In genomic region chrX:5306654-5307121, GRCh38 we compare ENCODE assay signal across 24 cellular contexts.
DNase-seq lines count a peak whose midpoint lies in the region; ATAC-seq and TF ChIP-seq lines count a peak whose summit lies in the region.
"Had no signal": no experiment of that assay in that cellular context is flagged by ENCODE, and none has a peak within 500 bp of the region (broad histone marks: within the 10 kb centered on the region; RNA-seq: fewer than 3 reads in every experiment).

No MANE protein-coding gene starts in this region.

- CTCF ChIA-PET in activated CD8-positive, alpha-beta T cell treated with anti-CD3 and anti-CD28 coated beads for 36 hours (lab: Charles Lee): no interaction called here
- CTCF ChIA-PET in activated CD8-positive, alpha-beta T cell treated with anti-CD3 and anti-CD28 coated beads, Interleukin-2, amount 10 ng/mL, durations not matched to agents 7 days and 5 days (lab: Charles Lee): no interaction called here

- H4K20me1 ChIP-seq in osteoblast (ENCODE audit: insufficient read depth, low read length): no peaks in the 10 kb centered on the region

- no peak for TF ChIP-seq CTCF in activated CD8-positive, alpha-beta T cell treated with anti-CD3 and anti-CD28 coated beads for 36 hours (IDR thresholded peaks at IDR 0.05)
- no peak for TF ChIP-seq CTCF in osteoblast (IDR thresholded peaks at IDR 0.05; ENCODE audit: extremely low read depth, low read depth, low read length)

- H3K9me3 ChIP-seq in osteoblast (ENCODE audit: low read depth, low read length): no peaks in the 10 kb centered on the region
- no peaks in the 10 kb centered on the region for H3K9me3 ChIP-seq in effector memory CD4-positive, alpha-beta T cell (ENCODE audit: control insufficient read depth, low read length)
- H3K9me3 ChIP-seq: A549, ascending aorta, esophagus squamous epithelium, SJSA1 had no signal

- no peak overlapping the region for H3K27ac Mint-ChIP-seq in activated CD8-positive, alpha-beta T cell treated with anti-CD3 and anti-CD28 coated beads for 36 hours
- H3K27ac Mint-ChIP-seq in activated CD8-positive, alpha-beta T cell treated with anti-CD3 and anti-CD28 coated beads, Interleukin-2, amount 10 ng/mL, durations not matched to agents 7 days and 5 days: no peak overlapping the region
- H3K27ac Mint-ChIP-seq: activated naive CD4-positive, alpha-beta T cell treated with anti-CD3 and anti-CD28 coated beads, Interleukin-2, amount 50 U/mL, for 72 hours; CD4-positive, alpha-beta T cell; naive thymus-derived CD4-positive, alpha-beta T cell; T-helper 2 cell treated with Interferon-gamma antibody and Interleukin-4, amounts not matched to agents 5 μg/mL and 100 μg/mL, for 36 hours had no signal

- H3K27ac ChIP-seq in osteoblast (ENCODE audit: low read depth, low read length): no peak overlapping the region
- H3K27ac ChIP-seq in effector memory CD4-positive, alpha-beta T cell (ENCODE audit: insufficient read depth, low read length, poor library complexity, severe bottlenecking): no peak overlapping the region
- H3K27ac ChIP-seq: A549, ascending aorta, esophagus squamous epithelium, SJSA1 had no signal

- DNase-seq in activated CD8-positive, alpha-beta T cell treated with anti-CD3 and anti-CD28 coated beads for 36 hours: peak; percentile 1
- DNase-seq in activated CD8-positive, alpha-beta T cell treated with anti-CD3 and anti-CD28 coated beads, Interleukin-2, amount 10 ng/mL, durations not matched to agents 7 days and 5 days: no peak
- peak; percentile 92 for DNase-seq in MV-4-11 (lab: John Stamatoyannopoulos, UW)
- peak; percentile 24 for DNase-seq in SKM-1 treated with dmso at 0.1 percent for 144 hours (lab: John Stamatoyannopoulos, UW; ENCODE audit: unreplicated experiment)
- no peak for DNase-seq in activated CD4-positive, alpha-beta T cell treated with anti-CD3 and anti-CD28 coated beads for 48 hours
- DNase-seq in osteoblast (ENCODE audit: insufficient read length, low spot score, missing footprints): no peak
- no peak for DNase-seq in NCI-H524 treated with DMSO at 0.1 percent for 48 hours (lab: John Stamatoyannopoulos, UW)
- no peak for DNase-seq in effector memory CD4-positive, alpha-beta T cell
- DNase-seq: activated T-cell treated with anti-CD3 and anti-CD28 coated beads, Interleukin-2, amount 50 U/mL, for 48 hours; CD4-positive, alpha-beta T cell; esophagus squamous epithelium; KG1; kidney glomerular epithelial cell; naive thymus-derived CD4-positive, alpha-beta T cell; NCI-H1105; NCI-H2081; NCI-H510A treated with DMSO at 0.1 percent for 48 hours; stimulated activated CD8-positive, alpha-beta memory T cell treated with anti-CD3 and anti-CD28 coated beads, Interleukin-4, amount 100 ng/mL, for 48 hours had no signal

- no peak for ATAC-seq in activated CD8-positive, alpha-beta T cell treated with anti-CD3 and anti-CD28 coated beads for 36 hours
- no peak for ATAC-seq in activated CD8-positive, alpha-beta T cell treated with anti-CD3 and anti-CD28 coated beads, Interleukin-2, amount 10 ng/mL, durations not matched to agents 7 days and 5 days
- ATAC-seq: A549; activated CD4-positive, CD25-positive, alpha-beta regulatory T cell treated with anti-CD3 and anti-CD28 coated beads, Interleukin-2, amount 50 U/mL, for 24 hours; activated naive CD4-positive, alpha-beta T cell treated with anti-CD3 and anti-CD28 coated beads, Interleukin-2, amount 50 U/mL, for 72 hours; naive thymus-derived CD4-positive, alpha-beta T cell had no signal

- POLR2A ChIA-PET in activated CD8-positive, alpha-beta T cell treated with anti-CD3 and anti-CD28 coated beads for 36 hours (lab: Charles Lee): no interaction called here
- POLR2A ChIA-PET in activated CD8-positive, alpha-beta T cell treated with anti-CD3 and anti-CD28 coated beads, Interleukin-2, amount 10 ng/mL, durations not matched to agents 7 days and 5 days (lab: Charles Lee): no interaction called here

- H3K4me2 ChIP-seq in osteoblast (ENCODE audit: insufficient read depth, low read length): no peak overlapping the region
- H3K4me2 ChIP-seq: A549 had no signal

- intact Hi-C loops in activated CD8-positive, alpha-beta T cell treated with anti-CD3 and anti-CD28 coated beads for 36 hours (cut with micrococcal nuclease): no loop called here

- H3K4me3 ChIP-seq in osteoblast (ENCODE audit: insufficient read depth, low read length): no peak overlapping the region
- no peak overlapping the region for H3K4me3 ChIP-seq in effector memory CD4-positive, alpha-beta T cell (ENCODE audit: insufficient read depth, low read depth, low read length, poor library complexity, severe bottlenecking)
- H3K4me3 ChIP-seq: A549, ascending aorta, esophagus squamous epithelium, SJSA1 had no signal

- H3K27me3 ChIP-seq in osteoblast (ENCODE audit: insufficient read depth, low read length): no peaks in the 10 kb centered on the region
- H3K27me3 ChIP-seq in effector memory CD4-positive, alpha-beta T cell (replicated peaks; ENCODE audit: control insufficient read depth, insufficient read depth, low read length, poor library complexity, severe bottlenecking): no peaks in the 10 kb centered on the region
- H3K27me3 ChIP-seq: ascending aorta, esophagus squamous epithelium, SJSA1 had no signal

- H3K27me3 Mint-ChIP-seq in activated CD8-positive, alpha-beta T cell treated with anti-CD3 and anti-CD28 coated beads for 36 hours: no peaks in the 10 kb centered on the region
- no peaks in the 10 kb centered on the region for H3K27me3 Mint-ChIP-seq in activated CD8-positive, alpha-beta T cell treated with anti-CD3 and anti-CD28 coated beads, Interleukin-2, amount 10 ng/mL, durations not matched to agents 7 days and 5 days (ENCODE audit: low read depth)
- H3K27me3 Mint-ChIP-seq: CD4-positive, alpha-beta T cell; naive thymus-derived CD4-positive, alpha-beta T cell had no signal

- no peaks in the 10 kb centered on the region for H3K79me2 ChIP-seq in osteoblast (ENCODE audit: insufficient read depth, low read length)

- H3K4me1 ChIP-seq in osteoblast (ENCODE audit: insufficient read depth, low read length): no peaks in the 10 kb centered on the region
- H3K4me1 ChIP-seq in effector memory CD4-positive, alpha-beta T cell (ENCODE audit: control insufficient read depth, insufficient read depth, low read length, poor library complexity, severe bottlenecking): no peaks in the 10 kb centered on the region
- H3K4me1 ChIP-seq: A549, ascending aorta, esophagus squamous epithelium, SJSA1 had no signal

- no peaks in the 10 kb centered on the region for H3K36me3 ChIP-seq in osteoblast (ENCODE audit: insufficient read depth, low read length)
- no peaks in the 10 kb centered on the region for H3K36me3 ChIP-seq in effector memory CD4-positive, alpha-beta T cell (ENCODE audit: control insufficient read depth, insufficient read depth, low read length)
- H3K36me3 ChIP-seq: ascending aorta, esophagus squamous epithelium, SJSA1 had no signal

- H3K9me3 Mint-ChIP-seq in activated CD8-positive, alpha-beta T cell treated with anti-CD3 and anti-CD28 coated beads for 36 hours: no peaks in the 10 kb centered on the region
- H3K9me3 Mint-ChIP-seq in activated CD8-positive, alpha-beta T cell treated with anti-CD3 and anti-CD28 coated beads, Interleukin-2, amount 10 ng/mL, durations not matched to agents 7 days and 5 days (ENCODE audit: insufficient read depth): no peaks in the 10 kb centered on the region
- H3K9me3 Mint-ChIP-seq: activated naive CD4-positive, alpha-beta T cell treated with anti-CD3 and anti-CD28 coated beads, Interleukin-2, amount 50 U/mL, for 72 hours; CD4-positive, alpha-beta T cell; T-helper 2 cell treated with Interferon-gamma antibody and Interleukin-4, amounts not matched to agents 5 μg/mL and 100 μg/mL, for 36 hours had no signal

- no peak overlapping the region for H3K4me3 Mint-ChIP-seq in activated CD8-positive, alpha-beta T cell treated with anti-CD3 and anti-CD28 coated beads for 36 hours
- H3K4me3 Mint-ChIP-seq in activated CD8-positive, alpha-beta T cell treated with anti-CD3 and anti-CD28 coated beads, Interleukin-2, amount 10 ng/mL, durations not matched to agents 7 days and 5 days: no peak overlapping the region
- H3K4me3 Mint-ChIP-seq: CD4-positive, alpha-beta T cell; naive thymus-derived CD4-positive, alpha-beta T cell; T-helper 2 cell treated with Interferon-gamma antibody and Interleukin-4, amounts not matched to agents 5 μg/mL and 100 μg/mL, for 36 hours had no signal

- H3K4me1 Mint-ChIP-seq in activated CD8-positive, alpha-beta T cell treated with anti-CD3 and anti-CD28 coated beads for 36 hours (ENCODE audit: low read depth): no peaks in the 10 kb centered on the region
- H3K4me1 Mint-ChIP-seq in activated CD8-positive, alpha-beta T cell treated with anti-CD3 and anti-CD28 coated beads, Interleukin-2, amount 10 ng/mL, durations not matched to agents 7 days and 5 days (ENCODE audit: low read depth): no peaks in the 10 kb centered on the region
- H3K4me1 Mint-ChIP-seq: naive thymus-derived CD4-positive, alpha-beta T cell had no signal

- no peak overlapping the region for H2AFZ ChIP-seq in osteoblast (ENCODE audit: low read length)

- no peaks in the 10 kb centered on the region for H3K36me3 Mint-ChIP-seq in activated CD8-positive, alpha-beta T cell treated with anti-CD3 and anti-CD28 coated beads for 36 hours (ENCODE audit: low read depth)
- H3K36me3 Mint-ChIP-seq in activated CD8-positive, alpha-beta T cell treated with anti-CD3 and anti-CD28 coated beads, Interleukin-2, amount 10 ng/mL, durations not matched to agents 7 days and 5 days (ENCODE audit: low read depth): no peaks in the 10 kb centered on the region
- H3K36me3 Mint-ChIP-seq: activated naive CD4-positive, alpha-beta T cell treated with anti-CD3 and anti-CD28 coated beads, Interleukin-2, amount 50 U/mL, for 72 hours; naive thymus-derived CD4-positive, alpha-beta T cell had no signal

Comparison
In these comparisons a context has a peak if more than half of its experiments do, and no peak if none do; other contexts are left out.
1. DNase-seq: peak in activated CD8-positive, alpha-beta T cell treated with anti-CD3 and anti-CD28 coated beads for 36 hours (single experiment), MV-4-11 (single experiment) and SKM-1 treated with dmso at 0.1 percent for 144 hours (single experiment); none in activated CD8-positive, alpha-beta T cell treated with anti-CD3 and anti-CD28 coated beads, Interleukin-2, amount 10 ng/mL, durations not matched to agents 7 days and 5 days (single experiment), activated CD4-positive, alpha-beta T cell treated with anti-CD3 and anti-CD28 coated beads for 48 hours (single experiment), osteoblast (single experiment), NCI-H524 treated with DMSO at 0.1 percent for 48 hours (single experiment) and effector memory CD4-positive, alpha-beta T cell (0 of 3).